In genomic region chr3:14775011-14775410, GRCh38 we compare ENCODE assay signal across 18 cellular contexts. TPM values are rescaled to one million over a fixed set of nuclear protein-coding genes. Genes with fewer than 3 reads are reported as not detected.
"Had no signal": no experiment of that assay in that cellular context is flagged by ENCODE, and none has a peak within 500 bp of the region (broad histone marks: within the 10 kb centered on the region; RNA-seq: fewer than 3 reads in every experiment).

No MANE protein-coding gene starts in this region.

- H3K36me3 Mint-ChIP-seq: activated naive CD8-positive, alpha-beta T cell treated with anti-CD3 and anti-CD28 coated beads, Interleukin-2, amount 10 ng/mL, durations not matched to agents 7 days and 5 days; neural progenitor cell had no signal

- H3K4me1 ChIP-seq: body of pancreas, left lung, neural progenitor cell, pancreas, thyroid gland, uterus had no signal

- H3K4me3 ChIP-seq: body of pancreas, left lung, neural progenitor cell, pancreas, thyroid gland, uterus had no signal

- H3K4me3 Mint-ChIP-seq: activated CD4-positive, alpha-beta T cell treated with anti-CD3 and anti-CD28 coated beads for 36 hours; activated naive CD8-positive, alpha-beta T cell treated with anti-CD3 and anti-CD28 coated beads, Interleukin-2, amount 10 ng/mL, durations not matched to agents 7 days and 5 days; neural progenitor cell; stimulated activated naive B cell treated with anti-CD40 and anti-IgM and Interleukin-4, amounts not matched to agents 10 μg/mL and 1 μg/mL and 100 μg/mL, for 72 hours had no signal

- H3K36me3 ChIP-seq: left lung, neural progenitor cell, pancreas, thyroid gland, uterus, WERI-Rb-1 had no signal

- ATAC-seq: activated CD4-positive, alpha-beta T cell treated with anti-CD3 and anti-CD28 coated beads for 36 hours; body of pancreas; left lung; pancreas; stimulated activated naive B cell treated with anti-CD40 and anti-IgM and Interleukin-4, amounts not matched to agents 10 μg/mL and 1 μg/mL and 100 μg/mL, for 72 hours had no signal

- H3K4me1 Mint-ChIP-seq: activated CD4-positive, alpha-beta T cell treated with anti-CD3 and anti-CD28 coated beads for 36 hours; activated naive CD8-positive, alpha-beta T cell treated with anti-CD3 and anti-CD28 coated beads, Interleukin-2, amount 10 ng/mL, durations not matched to agents 7 days and 5 days; neural progenitor cell; stimulated activated naive B cell treated with anti-CD40 and anti-IgM and Interleukin-4, amounts not matched to agents 10 μg/mL and 1 μg/mL and 100 μg/mL, for 72 hours had no signal

- DNase-seq: activated CD4-positive, alpha-beta T cell treated with anti-CD3 and anti-CD28 coated beads for 36 hours; activated CD4-positive, alpha-beta T cell treated with anti-CD3 and anti-CD28 coated beads, Interleukin-2, amount 50 U/mL, for 48 hours; activated naive CD4-positive, alpha-beta T cell treated with Interleukin-2 at 50 U/mL for 16 hours; activated naive CD8-positive, alpha-beta T cell treated with anti-CD3 and anti-CD28 coated beads, Interleukin-2, amount 10 ng/mL, durations not matched to agents 7 days and 5 days; body of pancreas; central memory CD4-positive, alpha-beta T cell; erythroblast; hypothalamus; kidney; left lung; mammary epithelial cell; pancreas; stimulated activated naive B cell treated with anti-CD40 and anti-IgM and Interleukin-4, amounts not matched to agents 10 μg/mL and 1 μg/mL and 100 μg/mL, for 72 hours; thyroid gland; WERI-Rb-1 had no signal

- H3K27me3 ChIP-seq: body of pancreas, left lung, neural progenitor cell, pancreas, thyroid gland, uterus had no signal

- H3K27me3 Mint-ChIP-seq: activated CD4-positive, alpha-beta T cell treated with anti-CD3 and anti-CD28 coated beads for 36 hours had no signal

- H3K27ac ChIP-seq: body of pancreas, left lung, neural progenitor cell, pancreas, thyroid gland, uterus, WERI-Rb-1 had no signal

- H3K27ac Mint-ChIP-seq: activated CD4-positive, alpha-beta T cell treated with anti-CD3 and anti-CD28 coated beads for 36 hours; activated naive CD8-positive, alpha-beta T cell treated with anti-CD3 and anti-CD28 coated beads, Interleukin-2, amount 10 ng/mL, durations not matched to agents 7 days and 5 days; neural progenitor cell; stimulated activated naive B cell treated with anti-CD40 and anti-IgM and Interleukin-4, amounts not matched to agents 10 μg/mL and 1 μg/mL and 100 μg/mL, for 72 hours had no signal

- H3K9me3 ChIP-seq: body of pancreas, thyroid gland had no signal

RNA-seq across cellular contexts. Expression of gene FGD5, which starts 43.8 kb away (rescaled TPM):
- total RNA-seq: mammary epithelial cell, myocyte had no signal
